ENCODE assay signal across 14 cellular contexts in the genomic region with DNA sequence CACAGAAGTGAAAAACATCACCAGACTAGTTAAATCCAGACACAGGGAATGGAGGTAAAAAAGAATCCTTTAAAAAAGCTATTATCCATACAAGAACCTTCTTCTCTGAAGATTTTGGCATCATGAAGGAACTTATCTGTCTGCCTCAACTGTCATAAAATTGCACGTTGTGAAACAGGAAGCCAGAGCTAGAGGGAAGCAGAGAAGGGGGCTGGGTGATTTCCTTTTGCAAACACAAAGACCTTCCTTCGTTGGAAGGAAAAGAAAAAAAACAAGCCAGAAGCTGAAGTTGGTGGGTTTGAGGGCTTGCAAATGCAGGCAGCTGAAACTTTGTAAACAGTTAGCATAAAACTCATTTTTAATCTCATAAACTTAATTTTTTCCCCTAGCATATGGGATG.
A peak's percentile ranks its signal among the peaks of the same experiment; 100 is the strongest.
DNase-seq lines count a peak whose midpoint lies in the region; ATAC-seq and TF ChIP-seq lines count a peak whose summit lies in the region.
"Had no signal": no experiment of that assay in that cellular context is flagged by ENCODE, and none has a peak within 500 bp of the region (broad histone marks: within the 10 kb centered on the region; RNA-seq: fewer than 3 reads in every experiment).

No MANE protein-coding gene starts in this region.

- intact Hi-C loops in aorta (cut with DNase I), result no loop called here
- intact Hi-C loops in prostate gland (cut with DNase I), result no loop called here

- H3K9me3 ChIP-seq in BLaER1 treated with 17β-estradiol and CSF1 and Interleukin-3, amounts not matched to agents 10 nM and 100 nM (replicated peaks in 1 of 11), result peaks cover 42 to 71% (median 60%) of the 10 kb centered on the region in 11 experiments
- H3K9me3 ChIP-seq in aorta (ENCODE audit: control insufficient read depth, low read length), result no peaks in the 10 kb centered on the region
- no peaks in the 10 kb centered on the region for H3K9me3 ChIP-seq in prostate gland
- H3K9me3 ChIP-seq: gastrocnemius medialis had no signal

- peak; percentile 92 for DNase-seq in GF-D8 (lab: John Stamatoyannopoulos, UW)
- peak; percentile 74 for DNase-seq in SKM-1 treated with dmso at 0.1 percent for 144 hours (lab: John Stamatoyannopoulos, UW; ENCODE audit: unreplicated experiment)
- DNase-seq in left kidney (ENCODE audit: low read depth, low spot score), result peak; percentile 54
- DNase-seq in aorta, result no peak
- no peak for DNase-seq in NCI-H1694 (lab: John Stamatoyannopoulos, UW)
- no peak for DNase-seq in prostate gland (ENCODE audit: low spot score)
- DNase-seq in NCI-H1417 treated with DMSO at 0.1 percent for 48 hours (lab: John Stamatoyannopoulos, UW), result no peak
- DNase-seq: activated CD8-positive, alpha-beta memory T cell treated with anti-CD3 and anti-CD28 coated beads, Interleukin-2, amount 50 U/mL, for 4 hours; gastrocnemius medialis; kidney; MM.1S; NCI-H226; Peyer's patch had no signal

- peak overlapping the region in 5 of 10 experiments; percentile 1 to 35 (median 14); a peak in 8 of 20 replicates for H3K4me3 ChIP-seq in BLaER1 treated with 17β-estradiol and CSF1 and Interleukin-3, amounts not matched to agents 10 nM and 100 nM
- H3K4me3 ChIP-seq in aorta (ENCODE audit: low read length in 2 of 2) (no peak overlapping the region), prostate gland (no peak overlapping the region)
- H3K4me3 ChIP-seq: gastrocnemius medialis, Peyer's patch had no signal

- H3K27me3 ChIP-seq in BLaER1 treated with 17β-estradiol and CSF1 and Interleukin-3, amounts not matched to agents 10 nM and 100 nM, result no peaks in the 10 kb centered on the region
- H3K27me3 ChIP-seq in aorta (ENCODE audit: control insufficient read depth in 1 of 2, insufficient read depth in 2 of 2, low read length in 1 of 2) (no peaks in the 10 kb centered on the region), prostate gland (replicated peaks; ENCODE audit: insufficient read depth) (no peaks in the 10 kb centered on the region)
- H3K27me3 ChIP-seq: gastrocnemius medialis, Peyer's patch had no signal

- H4K20me1 ChIP-seq in BLaER1 treated with 17β-estradiol and CSF1 and Interleukin-3, amounts not matched to agents 10 nM and 100 nM, result no peaks in the 10 kb centered on the region

- peaks cover 0 to 7% (median 0%) of the 10 kb centered on the region in 11 experiments; a peak in 5 of 22 replicates for H3K36me3 ChIP-seq in BLaER1 treated with 17β-estradiol and CSF1 and Interleukin-3, amounts not matched to agents 10 nM and 100 nM
- H3K36me3 ChIP-seq in aorta (ENCODE audit: control insufficient read depth in 1 of 2, insufficient read depth in 2 of 2, low read length in 1 of 2) (no peaks in the 10 kb centered on the region), prostate gland (no peaks in the 10 kb centered on the region)
- H3K36me3 ChIP-seq: gastrocnemius medialis, Peyer's patch had no signal

- TF ChIP-seq POLR2A in prostate gland (IDR thresholded peaks at IDR 0.05), result no peak

- TF ChIP-seq CTCF in prostate gland (IDR thresholded peaks at IDR 0.05), result no peak

- no peak for ATAC-seq in aorta (ENCODE audit: low FRiP score)
- ATAC-seq: gastrocnemius medialis had no signal

- peak overlapping the region; percentile 46 to 97 (median 86); a peak in 21 of 22 replicates for H3K27ac ChIP-seq in BLaER1 treated with 17β-estradiol and CSF1 and Interleukin-3, amounts not matched to agents 10 nM and 100 nM
- no peak overlapping the region for H3K27ac ChIP-seq in aorta (ENCODE audit: low read depth in 1 of 2, low read length in 2 of 2)
- H3K27ac ChIP-seq in prostate gland, result no peak overlapping the region
- H3K27ac ChIP-seq: gastrocnemius medialis, Peyer's patch had no signal

- peak overlapping the region; percentile 69 to 84 (median 73) for H3K4me2 ChIP-seq in BLaER1 treated with 17β-estradiol and CSF1 and Interleukin-3, amounts not matched to agents 10 nM and 100 nM

- peak overlapping the region in 10 of 11 experiments; percentile 13 to 81 (median 66); a peak in 17 of 22 replicates for H3K9ac ChIP-seq in BLaER1 treated with 17β-estradiol and CSF1 and Interleukin-3, amounts not matched to agents 10 nM and 100 nM

- peaks cover 31 to 53% (median 38%) of the 10 kb centered on the region in 10 experiments for H3K4me1 ChIP-seq in BLaER1 treated with 17β-estradiol and CSF1 and Interleukin-3, amounts not matched to agents 10 nM and 100 nM
- no peaks in the 10 kb centered on the region for H3K4me1 ChIP-seq in aorta (ENCODE audit: control insufficient read depth in 1 of 2, insufficient read depth in 2 of 2, low read length in 2 of 2)
- H3K4me1 ChIP-seq in prostate gland (replicated peaks), result no peaks in the 10 kb centered on the region
- H3K4me1 ChIP-seq: gastrocnemius medialis, Peyer's patch had no signal

- WGBS in aorta, 2 donors, result 0 to 2% methylated on average over 2 of the region's 2 CpGs
- WGBS in prostate gland, result 5% methylated on average over 2 of the region's 2 CpGs

Comparison
In these comparisons a context has a peak if more than half of its experiments do, and no peak if none do; other contexts are left out.
1. H3K27ac ChIP-seq: peak in BLaER1 treated with 17β-estradiol and CSF1 and Interleukin-3, amounts not matched to agents 10 nM and 100 nM (11 of 11); none in aorta (0 of 2) and prostate gland (0 of 2).
2. DNase-seq: peak in GF-D8 (single experiment), SKM-1 treated with dmso at 0.1 percent for 144 hours (single experiment) and left kidney (single experiment); none in aorta (0 of 2), NCI-H1694 (single experiment), prostate gland (single experiment) and NCI-H1417 treated with DMSO at 0.1 percent for 48 hours (single experiment).